ENCODE assay signal across 8 cellular contexts in genomic region chr2:225438263-225438662, GRCh38. TPM values are rescaled to one million over a fixed set of nuclear protein-coding genes. Genes with fewer than 3 reads are reported as not detected.
"Had no signal": no experiment of that assay in that cellular context is flagged by ENCODE, and none has a peak within 500 bp of the region (broad histone marks: within the 10 kb centered on the region; RNA-seq: fewer than 3 reads in every experiment).

No MANE protein-coding gene starts in this region.

- ATAC-seq: HCT116, K562 had no signal

- H3K4me1 ChIP-seq: HAP-1 had no signal

- H3K9me3 Mint-ChIP-seq: HFFc6 had no signal

- H3K4me3 ChIP-seq: GM23248, HAP-1, K562 had no signal

- H3K36me3 ChIP-seq: HAP-1 had no signal

- DNase-seq: GM23248, GOT3, H7, HFFc6, KG1 had no signal

- H3K9ac ChIP-seq: GM23248 had no signal

- H3K9me3 ChIP-seq: HAP-1 had no signal

- H3K4me3 Mint-ChIP-seq: HFFc6 had no signal

- H3K27ac ChIP-seq: GM23248 had no signal

- H2AFZ ChIP-seq: GM23248 had no signal

RNA-seq across cellular contexts. Expression of gene NYAP2, which starts 38.8 kb away (rescaled TPM):
- total RNA-seq: GM23248, H7, HFFc6 had no signal
- polyA plus RNA-seq: GM23248 had no signal
